14 cellular contexts compared by ENCODE assay signal in the genomic region with DNA sequence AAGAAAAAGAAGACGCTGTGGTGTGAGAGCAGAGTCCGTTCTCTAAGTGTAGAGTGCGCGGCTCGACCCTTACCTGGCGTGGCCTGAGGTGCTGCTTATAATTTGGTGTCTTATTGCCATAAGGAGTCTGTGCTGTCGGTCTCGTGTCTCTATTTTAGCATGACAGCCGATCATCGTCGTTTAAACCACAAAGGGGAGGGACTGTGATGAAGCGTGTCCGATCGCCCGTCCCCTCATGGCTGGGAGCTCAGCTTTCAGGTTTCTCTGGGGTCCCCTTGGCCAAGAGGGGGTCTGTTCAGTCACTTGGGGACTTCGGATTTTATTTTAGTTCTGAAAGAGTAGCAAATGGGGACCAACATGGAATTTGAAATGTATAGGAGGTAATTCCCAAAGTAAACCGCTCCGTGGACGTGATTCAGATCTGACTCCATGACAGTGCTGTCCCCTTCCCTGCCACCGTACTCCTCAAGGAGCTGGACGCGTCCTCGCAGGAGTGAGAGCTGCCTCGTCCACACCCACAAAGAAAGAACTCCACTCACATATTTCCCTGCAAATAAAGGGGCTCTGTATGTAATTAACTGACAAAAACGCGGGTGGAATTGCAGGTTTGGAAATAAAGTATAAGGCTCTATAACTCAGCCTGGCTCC.
DNase-seq lines count a peak whose midpoint lies in the region; ATAC-seq, FAIRE-seq and TF ChIP-seq lines count a peak whose summit lies in the region.
"Had no signal": no experiment of that assay in that cellular context is flagged by ENCODE, and none has a peak within 500 bp of the region (broad histone marks: within the 10 kb centered on the region; RNA-seq: fewer than 3 reads in every experiment).

No MANE protein-coding gene starts in this region.

- 79% methylated on average over 25 of the region's 26 CpGs for WGBS in HepG2 (ENCODE audit: low lambda C conversion rate)
- WGBS in right lobe of liver (ENCODE audit: insufficient coverage, low coverage, low lambda C conversion rate, missing lambda C conversion rate), result 78% methylated on average over 15 of the region's 26 CpGs
- 90% methylated on average over 26 of the region's 26 CpGs for WGBS in ectodermal cell, 2 experiments

- TF ChIP-seq EP300 in HepG2 (IDR thresholded peaks at IDR 0.05; ENCODE audit: low read depth in 2 of 2, low read length in 2 of 2) (no peak), HepG2 (CRISPR knock-in tag; IDR thresholded peaks at IDR 0.05; ENCODE audit: borderline replicate concordance) (no peak)

- H3K36me3 ChIP-seq in HepG2 (replicated peaks in 1 of 2; ENCODE audit: control insufficient read depth in 1 of 2, insufficient read depth in 2 of 2, low read length in 2 of 2) (no peaks in the 10 kb centered on the region), right lobe of liver (no peaks in the 10 kb centered on the region), ectodermal cell (ENCODE audit: control insufficient read depth, insufficient read depth, low read length) (no peaks in the 10 kb centered on the region), parathyroid adenoma (ENCODE audit: control insufficient read depth, insufficient read depth, low read length) (no peaks in the 10 kb centered on the region)

- ATAC-seq in HepG2, result no peak
- no peak for ATAC-seq in right lobe of liver
- ATAC-seq: stimulated activated naive B cell treated with anti-CD40 and anti-IgM and Interleukin-4, amounts not matched to agents 10 μg/mL and 1 μg/mL and 100 μg/mL, for 72 hours had no signal

- H3K27me3 ChIP-seq in HepG2 (ENCODE audit: control insufficient read depth in 1 of 2, insufficient read depth in 2 of 2, low read length in 2 of 2), result no peaks in the 10 kb centered on the region; a peak in 1 of 5 replicates
- no peaks in the 10 kb centered on the region for H3K27me3 ChIP-seq in right lobe of liver
- H3K27me3 ChIP-seq in ectodermal cell (ENCODE audit: control insufficient read depth, insufficient read depth, low read length, poor library complexity, severe bottlenecking), result no peaks in the 10 kb centered on the region
- H3K27me3 ChIP-seq in parathyroid adenoma (ENCODE audit: control insufficient read depth, insufficient read depth, low read length), result no peaks in the 10 kb centered on the region

- H3K4me1 ChIP-seq in HepG2 (ENCODE audit: insufficient read depth, low read length) (peaks cover 95% of the 10 kb centered on the region), right lobe of liver (peaks cover 0 to 25% (median 0%) of the 10 kb centered on the region in 4 donors), ectodermal cell (ENCODE audit: control insufficient read depth, insufficient read depth, low read length) (peaks cover 59% of the 10 kb centered on the region), parathyroid adenoma (peaks cover 61% of the 10 kb centered on the region)

- TF ChIP-seq CTCF in HepG2 (CRISPR knock-in tag; IDR thresholded peaks at IDR 0.05) (no peak), right lobe of liver (IDR thresholded peaks at IDR 0.05) (no peak), parathyroid adenoma (IDR thresholded peaks at IDR 0.05) (no peak), GM10248 (IDR thresholded peaks at IDR 0.05; ENCODE audit: control extremely low read depth, extremely low read depth, low read depth, missing control alignments) (no peak)

- DNase-seq in HepG2 (ENCODE audit: low spot score) (no peak), right lobe of liver (no peak), H4 (ENCODE audit: low spot score) (no peak), NCI-H146 treated with DMSO at 0.1 percent for 48 hours (lab: John Stamatoyannopoulos, UW; ENCODE audit: unreplicated experiment) (no peak), GM10248 (ENCODE audit: extremely low spot score) (no peak), DMS153 (lab: John Stamatoyannopoulos, UW) (no peak)
- DNase-seq: activated CD4-positive, alpha-beta T cell treated with anti-CD3 and anti-CD28 coated beads for 1 hour; activated CD8-positive, alpha-beta memory T cell treated with anti-CD3 and anti-CD28 coated beads, Interleukin-2, amount 50 U/mL, for 48 hours; activated naive CD8-positive, alpha-beta T cell treated with anti-CD3 and anti-CD28 coated beads for 36 hours; central memory CD4-positive, alpha-beta T cell; stimulated activated naive B cell treated with anti-CD40 and anti-IgM and Interleukin-4, amounts not matched to agents 10 μg/mL and 1 μg/mL and 100 μg/mL, for 72 hours had no signal

- TF ChIP-seq RAD21 in HepG2 (CRISPR knock-in tag; IDR thresholded peaks at IDR 0.05), result no peak

- H4K20me1 ChIP-seq in HepG2 (ENCODE audit: insufficient read depth, low read length), result no peaks in the 10 kb centered on the region

- no peak overlapping the region for H3K4me3 ChIP-seq in HepG2 (replicated peaks in 1 of 3; ENCODE audit: insufficient read depth in 1 of 3, low read depth in 2 of 3, low read length in 3 of 3)
- H3K4me3 ChIP-seq in right lobe of liver, result no peak overlapping the region
- H3K4me3 ChIP-seq in ectodermal cell (ENCODE audit: insufficient read depth, low read depth, low read length), result no peak overlapping the region
- no peak overlapping the region for H3K4me3 ChIP-seq in parathyroid adenoma (ENCODE audit: low read depth, low read length)

- CTCF ChIA-PET in HepG2 (lab: Yijun Ruan, JAX; ENCODE audit: low intra/inter-chr PET ratio, low total read pairs), result no interaction called here
- CTCF ChIA-PET in GM10248 (lab: Yijun Ruan, JAX), result interaction anchor here (1.0 to 1.3 kb wide), 3 partner anchors 18 to 33 kb away, joined by 3 read pairs; no protein-coding TSS in a partner anchor

- no TSS peak for BruUV-seq in HepG2 (replicated peaks; lab: Mats Ljungman, UMichigan)

- H3K9ac ChIP-seq in HepG2 (ENCODE audit: insufficient read depth, low read depth, low read length), result no peak overlapping the region; the same call in 1 of the 2 replicates
- no peak overlapping the region for H3K9ac ChIP-seq in parathyroid adenoma

- TF ChIP-seq POLR2A in HepG2 (IDR thresholded peaks at IDR 0.05; ENCODE audit: insufficient read depth in 1 of 2, low read depth in 2 of 2, low read length in 2 of 2) (no peak), right lobe of liver (IDR thresholded peaks at IDR 0.05) (no peak)

- H3K79me2 ChIP-seq in HepG2 (ENCODE audit: insufficient read depth, low read length) (no peaks in the 10 kb centered on the region), parathyroid adenoma (no peaks in the 10 kb centered on the region)

- in situ Hi-C loops in HepG2 (cut with HindIII; ENCODE audit: extremely low pct_ligation_motif_present, low pct_unique_long_range_greater_than_20kb), result no loop called here

- H2AFZ ChIP-seq in HepG2 (ENCODE audit: low read length) (no peak overlapping the region), parathyroid adenoma (peak overlapping the region; percentile 58)

- no peaks in the 10 kb centered on the region for H3K9me3 ChIP-seq in HepG2 (ENCODE audit: low read length)
- no peaks in the 10 kb centered on the region for H3K9me3 ChIP-seq in right lobe of liver
- no peaks in the 10 kb centered on the region for H3K9me3 ChIP-seq in ectodermal cell (ENCODE audit: control insufficient read depth, low read length)
- H3K9me3 ChIP-seq in parathyroid adenoma (ENCODE audit: control insufficient read depth, low read length), result no peaks in the 10 kb centered on the region

- H3K4me2 ChIP-seq in HepG2 (ENCODE audit: low read depth, low read length), result peak overlapping the region; percentile 66
- no peak overlapping the region for H3K4me2 ChIP-seq in parathyroid adenoma (ENCODE audit: low read length)

- no peak for FAIRE-seq in HepG2 (lab: Jason Lieb, UNC)
- FAIRE-seq: H54 had no signal

- POLR2A ChIA-PET in HepG2 (lab: Yijun Ruan, JAX) (interaction anchor here (1.1 to 2.8 kb wide), 4 partner anchors 20 to 107 kb away, joined by 3 to 14 read pairs (median 6); no protein-coding TSS in a partner anchor), GM10248 (lab: Yijun Ruan, JAX) (no interaction called here)

- H3K27ac ChIP-seq in HepG2 (ENCODE audit: extremely low read length, insufficient read depth, low read length) (peak overlapping the region; percentile 77), right lobe of liver (no peak overlapping the region), ectodermal cell (ENCODE audit: insufficient read depth, low read depth, low read length, poor library complexity, severe bottlenecking) (peak overlapping the region; percentile 22), parathyroid adenoma (peak overlapping the region; percentile 88)

- intact Hi-C loops in HepG2 (cut with micrococcal nuclease; ENCODE audit: unreplicated experiment) (no loop called here), right lobe of liver (cut with DNase I) (no loop called here)

TF ChIP-seq in HepG2, 621 proteins besides CTCF, POLR2A, EP300 and RAD21 (continues in another document):
- TF ChIP-seq GATA4 (IDR thresholded peaks at IDR 0.05; ENCODE audit: borderline replicate concordance, low read depth) (no peak), ZEB1 (IDR thresholded peaks at IDR 0.05; ENCODE audit: insufficient replicate concordance, low read depth) (peak; percentile 6), SRY (CRISPR knock-in tag; IDR thresholded peaks at IDR 0.05) (no peak), ZBTB38 (CRISPR knock-in tag; IDR thresholded peaks at IDR 0.05) (0 out of 2 replicates have a peak, but pooled peaks have one; percentile 89)
- TF ChIP-seq, protein P1, sequence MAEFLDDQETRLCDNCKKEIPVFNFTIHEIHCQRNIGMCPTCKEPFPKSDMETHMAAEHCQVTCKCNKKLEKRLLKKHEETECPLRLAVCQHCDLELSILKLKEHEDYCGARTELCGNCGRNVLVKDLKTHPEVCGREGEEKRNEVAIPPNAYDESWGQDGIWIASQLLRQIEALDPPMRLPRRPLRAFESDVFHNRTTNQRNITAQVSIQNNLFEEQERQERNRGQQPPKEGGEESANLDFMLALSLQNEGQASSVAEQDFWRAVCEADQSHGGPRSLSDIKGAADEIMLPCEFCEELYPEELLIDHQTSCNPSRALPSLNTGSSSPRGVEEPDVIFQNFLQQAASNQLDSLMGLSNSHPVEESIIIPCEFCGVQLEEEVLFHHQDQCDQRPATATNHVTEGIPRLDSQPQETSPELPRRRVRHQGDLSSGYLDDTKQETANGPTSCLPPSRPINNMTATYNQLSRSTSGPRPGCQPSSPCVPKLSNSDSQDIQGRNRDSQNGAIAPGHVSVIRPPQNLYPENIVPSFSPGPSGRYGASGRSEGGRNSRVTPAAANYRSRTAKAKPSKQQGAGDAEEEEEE (CRISPR knock-in tag; IDR thresholded peaks at IDR 0.05; ENCODE audit: borderline replicate concordance), result 0 out of 2 replicates have a peak, but pooled peaks have one; percentile 24
- TF ChIP-seq, protein P2, sequence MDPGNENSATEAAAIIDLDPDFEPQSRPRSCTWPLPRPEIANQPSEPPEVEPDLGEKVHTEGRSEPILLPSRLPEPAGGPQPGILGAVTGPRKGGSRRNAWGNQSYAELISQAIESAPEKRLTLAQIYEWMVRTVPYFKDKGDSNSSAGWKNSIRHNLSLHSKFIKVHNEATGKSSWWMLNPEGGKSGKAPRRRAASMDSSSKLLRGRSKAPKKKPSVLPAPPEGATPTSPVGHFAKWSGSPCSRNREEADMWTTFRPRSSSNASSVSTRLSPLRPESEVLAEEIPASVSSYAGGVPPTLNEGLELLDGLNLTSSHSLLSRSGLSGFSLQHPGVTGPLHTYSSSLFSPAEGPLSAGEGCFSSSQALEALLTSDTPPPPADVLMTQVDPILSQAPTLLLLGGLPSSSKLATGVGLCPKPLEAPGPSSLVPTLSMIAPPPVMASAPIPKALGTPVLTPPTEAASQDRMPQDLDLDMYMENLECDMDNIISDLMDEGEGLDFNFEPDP (CRISPR knock-in tag; conservative IDR thresholded peaks at IDR 0.05), result 0 out of 2 replicates have a peak, but pooled peaks have one; percentile 15

Comparison
In these comparisons a context has a peak if more than half of its experiments do, and no peak if none do; other contexts are left out.
1. H3K27ac ChIP-seq: peak in HepG2 (single experiment), ectodermal cell (single experiment) and parathyroid adenoma (single experiment); none in right lobe of liver (0 of 3).